In the genomic region with DNA sequence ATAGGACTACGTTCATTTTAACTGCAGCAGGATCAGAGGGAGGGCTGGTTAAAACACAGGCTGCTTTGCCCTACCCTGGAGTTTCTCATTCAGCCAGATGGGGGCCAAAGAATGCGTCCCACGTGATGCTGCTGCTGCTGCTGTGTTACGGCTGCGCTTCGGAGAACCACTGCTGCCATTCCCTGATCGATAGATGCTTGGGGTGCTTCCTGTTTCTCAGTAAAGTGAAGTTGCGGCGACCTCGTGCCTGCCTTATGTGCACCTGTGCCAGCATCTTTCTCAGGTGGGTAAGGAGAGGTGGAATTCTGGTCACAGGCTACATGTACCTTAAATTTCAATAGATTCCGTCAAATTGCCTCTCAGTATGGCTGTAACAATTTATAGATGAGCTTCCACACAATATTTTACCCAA, we compare ENCODE assay signal across 8 cellular contexts. TPM values are rescaled to one million over a fixed set of nuclear protein-coding genes. Genes with fewer than 3 reads are reported as not detected.
A peak's percentile ranks its signal among the peaks of the same experiment; 100 is the strongest.
DNase-seq lines count a peak whose midpoint lies in the region; ATAC-seq and TF ChIP-seq lines count a peak whose summit lies in the region.

No MANE protein-coding gene starts in this region.

- H3K4me1 Mint-ChIP-seq in GM23338: peaks cover 37% of the 10 kb centered on the region

- H3K27ac Mint-ChIP-seq in GM23338: peak overlapping the region; percentile 89; the same call in 1 of the 2 replicates

- H3K27me3 Mint-ChIP-seq in GM23338 (ENCODE audit: insufficient read depth, low read depth, poor library complexity): peaks cover 9% of the 10 kb centered on the region

- H3K4me3 ChIP-seq in GM23338: peak overlapping the region; percentile 48

- H3K36me3 Mint-ChIP-seq in GM23338 (ENCODE audit: low read depth): no peaks in the 10 kb centered on the region

- 0 out of 2 replicates have a peak, but pooled peaks cover 5% of the 10 kb centered on the region for H4K20me1 ChIP-seq in GM23338 (replicated peaks; ENCODE audit: insufficient read depth)

- H3K36me3 ChIP-seq in GM23338 (ENCODE audit: insufficient read depth): no peaks in the 10 kb centered on the region

- ATAC-seq in GM23338: peak; percentile 82
- ATAC-seq in left ventricle myocardium superior: peak; percentile 14
- no peak for ATAC-seq in HG03378 (IDR thresholded peaks at IDR 0.05; ENCODE audit: unreplicated experiment)
- ATAC-seq in HG03280 (IDR thresholded peaks at IDR 0.05; ENCODE audit: unreplicated experiment): no peak

- H3K9me3 Mint-ChIP-seq in GM23338: no peaks in the 10 kb centered on the region

- H3K4me1 ChIP-seq in GM23338 (ENCODE audit: insufficient read depth): peaks cover 21% of the 10 kb centered on the region

- TF ChIP-seq CTCF in GM23338 (conservative IDR thresholded peaks at IDR 0.05; ENCODE audit: low read depth in 2 of 2): peak; percentile 17 to 41; a peak in 3 of 4 replicates

- intact Hi-C loops in left ventricle myocardium superior (cut with micrococcal nuclease): loop anchor here (5.0 kb wide), 1 partner anchor 186 kb away; no protein-coding TSS in a partner anchor

- DNase-seq in AG08395 (ENCODE audit: low spot score): peak; percentile 45
- peak; percentile 89 for DNase-seq in GM23338 (ENCODE audit: low spot score)
- peak; percentile 2 for DNase-seq in activated CD8-positive, alpha-beta memory T cell treated with anti-CD3 and anti-CD28 coated beads, Interleukin-2, amount 50 U/mL, for 24 hours (ENCODE audit: extremely low read depth)
- DNase-seq in left ventricle myocardium superior: no peak
- peak; percentile 16 for DNase-seq in stimulated activated CD4-positive, alpha-beta T cell treated with anti-CD3 and anti-CD28 coated beads, Interleukin-4, amount 100 ng/mL, for 1 hour
- DNase-seq in DMS153 treated with DMSO at 0.1 percent for 48 hours (lab: John Stamatoyannopoulos, UW; ENCODE audit: unreplicated experiment): no peak

- peak overlapping the region; percentile 76 for H2AFZ ChIP-seq in GM23338

- H3K4me2 ChIP-seq in GM23338: peak overlapping the region; percentile 74

- H3K79me2 ChIP-seq in GM23338 (replicated peaks; ENCODE audit: insufficient read depth): no peaks in the 10 kb centered on the region

- no peaks in the 10 kb centered on the region for H3K9me2 ChIP-seq in GM23338 (ENCODE audit: insufficient read depth)

- no peaks in the 10 kb centered on the region for H3K27me3 ChIP-seq in GM23338 (ENCODE audit: insufficient read depth)

- peak overlapping the region; percentile 64; the same call in 1 of the 2 replicates for H3K27ac ChIP-seq in GM23338 (ENCODE audit: low read depth)

- H3F3A ChIP-seq in GM23338 (replicated peaks; ENCODE audit: low read depth): 0 out of 2 replicates have a peak, but pooled peaks cover 4% of the 10 kb centered on the region

- peak overlapping the region; percentile 71 for H3K4me3 Mint-ChIP-seq in GM23338

TF ChIP-seq in GM23338, 12 proteins besides CTCF, POLR2A, EP300 and RAD21 (continues in another document):
- TF ChIP-seq, protein P1, sequence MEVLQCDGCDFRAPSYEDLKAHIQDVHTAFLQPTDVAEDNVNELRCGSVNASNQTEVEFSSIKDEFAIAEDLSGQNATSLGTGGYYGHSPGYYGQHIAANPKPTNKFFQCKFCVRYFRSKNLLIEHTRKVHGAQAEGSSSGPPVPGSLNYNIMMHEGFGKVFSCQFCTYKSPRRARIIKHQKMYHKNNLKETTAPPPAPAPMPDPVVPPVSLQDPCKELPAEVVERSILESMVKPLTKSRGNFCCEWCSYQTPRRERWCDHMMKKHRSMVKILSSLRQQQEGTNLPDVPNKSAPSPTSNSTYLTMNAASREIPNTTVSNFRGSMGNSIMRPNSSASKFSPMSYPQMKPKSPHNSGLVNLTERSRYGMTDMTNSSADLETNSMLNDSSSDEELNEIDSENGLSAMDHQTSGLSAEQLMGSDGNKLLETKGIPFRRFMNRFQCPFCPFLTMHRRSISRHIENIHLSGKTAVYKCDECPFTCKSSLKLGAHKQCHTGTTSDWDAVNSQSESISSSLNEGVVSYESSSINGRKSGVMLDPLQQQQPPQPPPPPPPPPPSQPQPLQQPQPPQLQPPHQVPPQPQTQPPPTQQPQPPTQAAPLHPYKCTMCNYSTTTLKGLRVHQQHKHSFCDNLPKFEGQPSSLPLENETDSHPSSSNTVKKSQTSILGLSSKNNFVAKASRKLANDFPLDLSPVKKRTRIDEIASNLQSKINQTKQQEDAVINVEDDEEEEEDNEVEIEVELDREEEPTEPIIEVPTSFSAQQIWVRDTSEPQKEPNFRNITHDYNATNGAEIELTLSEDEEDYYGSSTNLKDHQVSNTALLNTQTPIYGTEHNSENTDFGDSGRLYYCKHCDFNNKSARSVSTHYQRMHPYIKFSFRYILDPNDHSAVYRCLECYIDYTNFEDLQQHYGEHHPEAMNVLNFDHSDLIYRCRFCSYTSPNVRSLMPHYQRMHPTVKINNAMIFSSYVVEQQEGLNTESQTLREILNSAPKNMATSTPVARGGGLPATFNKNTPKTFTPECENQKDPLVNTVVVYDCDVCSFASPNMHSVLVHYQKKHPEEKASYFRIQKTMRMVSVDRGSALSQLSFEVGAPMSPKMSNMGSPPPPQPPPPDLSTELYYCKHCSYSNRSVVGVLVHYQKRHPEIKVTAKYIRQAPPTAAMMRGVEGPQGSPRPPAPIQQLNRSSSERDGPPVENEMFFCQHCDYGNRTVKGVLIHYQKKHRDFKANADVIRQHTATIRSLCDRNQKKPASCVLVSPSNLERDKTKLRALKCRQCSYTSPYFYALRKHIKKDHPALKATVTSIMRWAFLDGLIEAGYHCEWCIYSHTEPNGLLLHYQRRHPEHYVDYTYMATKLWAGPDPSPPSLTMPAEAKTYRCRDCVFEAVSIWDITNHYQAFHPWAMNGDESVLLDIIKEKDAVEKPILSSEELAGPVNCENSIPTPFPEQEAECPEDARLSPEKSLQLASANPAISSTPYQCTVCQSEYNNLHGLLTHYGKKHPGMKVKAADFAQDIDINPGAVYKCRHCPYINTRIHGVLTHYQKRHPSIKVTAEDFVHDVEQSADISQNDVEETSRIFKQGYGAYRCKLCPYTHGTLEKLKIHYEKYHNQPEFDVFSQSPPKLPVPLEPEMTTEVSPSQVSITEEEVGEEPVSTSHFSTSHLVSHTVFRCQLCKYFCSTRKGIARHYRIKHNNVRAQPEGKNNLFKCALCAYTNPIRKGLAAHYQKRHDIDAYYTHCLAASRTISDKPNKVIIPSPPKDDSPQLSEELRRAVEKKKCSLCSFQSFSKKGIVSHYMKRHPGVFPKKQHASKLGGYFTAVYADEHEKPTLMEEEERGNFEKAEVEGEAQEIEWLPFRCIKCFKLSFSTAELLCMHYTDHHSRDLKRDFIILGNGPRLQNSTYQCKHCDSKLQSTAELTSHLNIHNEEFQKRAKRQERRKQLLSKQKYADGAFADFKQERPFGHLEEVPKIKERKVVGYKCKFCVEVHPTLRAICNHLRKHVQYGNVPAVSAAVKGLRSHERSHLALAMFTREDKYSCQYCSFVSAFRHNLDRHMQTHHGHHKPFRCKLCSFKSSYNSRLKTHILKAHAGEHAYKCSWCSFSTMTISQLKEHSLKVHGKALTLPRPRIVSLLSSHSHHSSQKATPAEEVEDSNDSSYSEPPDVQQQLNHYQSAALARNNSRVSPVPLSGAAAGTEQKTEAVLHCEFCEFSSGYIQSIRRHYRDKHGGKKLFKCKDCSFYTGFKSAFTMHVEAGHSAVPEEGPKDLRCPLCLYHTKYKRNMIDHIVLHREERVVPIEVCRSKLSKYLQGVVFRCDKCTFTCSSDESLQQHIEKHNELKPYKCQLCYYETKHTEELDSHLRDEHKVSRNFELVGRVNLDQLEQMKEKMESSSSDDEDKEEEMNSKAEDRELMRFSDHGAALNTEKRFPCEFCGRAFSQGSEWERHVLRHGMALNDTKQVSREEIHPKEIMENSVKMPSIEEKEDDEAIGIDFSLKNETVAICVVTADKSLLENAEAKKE (CRISPR knock-in tag; IDR thresholded peaks at IDR 0.05): no peak
- TF ChIP-seq, protein P2, sequence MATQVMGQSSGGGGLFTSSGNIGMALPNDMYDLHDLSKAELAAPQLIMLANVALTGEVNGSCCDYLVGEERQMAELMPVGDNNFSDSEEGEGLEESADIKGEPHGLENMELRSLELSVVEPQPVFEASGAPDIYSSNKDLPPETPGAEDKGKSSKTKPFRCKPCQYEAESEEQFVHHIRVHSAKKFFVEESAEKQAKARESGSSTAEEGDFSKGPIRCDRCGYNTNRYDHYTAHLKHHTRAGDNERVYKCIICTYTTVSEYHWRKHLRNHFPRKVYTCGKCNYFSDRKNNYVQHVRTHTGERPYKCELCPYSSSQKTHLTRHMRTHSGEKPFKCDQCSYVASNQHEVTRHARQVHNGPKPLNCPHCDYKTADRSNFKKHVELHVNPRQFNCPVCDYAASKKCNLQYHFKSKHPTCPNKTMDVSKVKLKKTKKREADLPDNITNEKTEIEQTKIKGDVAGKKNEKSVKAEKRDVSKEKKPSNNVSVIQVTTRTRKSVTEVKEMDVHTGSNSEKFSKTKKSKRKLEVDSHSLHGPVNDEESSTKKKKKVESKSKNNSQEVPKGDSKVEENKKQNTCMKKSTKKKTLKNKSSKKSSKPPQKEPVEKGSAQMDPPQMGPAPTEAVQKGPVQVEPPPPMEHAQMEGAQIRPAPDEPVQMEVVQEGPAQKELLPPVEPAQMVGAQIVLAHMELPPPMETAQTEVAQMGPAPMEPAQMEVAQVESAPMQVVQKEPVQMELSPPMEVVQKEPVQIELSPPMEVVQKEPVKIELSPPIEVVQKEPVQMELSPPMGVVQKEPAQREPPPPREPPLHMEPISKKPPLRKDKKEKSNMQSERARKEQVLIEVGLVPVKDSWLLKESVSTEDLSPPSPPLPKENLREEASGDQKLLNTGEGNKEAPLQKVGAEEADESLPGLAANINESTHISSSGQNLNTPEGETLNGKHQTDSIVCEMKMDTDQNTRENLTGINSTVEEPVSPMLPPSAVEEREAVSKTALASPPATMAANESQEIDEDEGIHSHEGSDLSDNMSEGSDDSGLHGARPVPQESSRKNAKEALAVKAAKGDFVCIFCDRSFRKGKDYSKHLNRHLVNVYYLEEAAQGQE (IDR thresholded peaks at IDR 0.05; ENCODE audit: unreplicated experiment): no peak
- TF ChIP-seq EZH2phosphoT487 (IDR thresholded peaks at IDR 0.05; ENCODE audit: unreplicated experiment) (no peak), POLR2AphosphoS5 (IDR thresholded peaks at IDR 0.05; ENCODE audit: low read depth) (no peak), EZH2 (IDR thresholded peaks at IDR 0.05; ENCODE audit: low read depth, unreplicated experiment) (no peak)
- TF ChIP-seq, protein P3, sequence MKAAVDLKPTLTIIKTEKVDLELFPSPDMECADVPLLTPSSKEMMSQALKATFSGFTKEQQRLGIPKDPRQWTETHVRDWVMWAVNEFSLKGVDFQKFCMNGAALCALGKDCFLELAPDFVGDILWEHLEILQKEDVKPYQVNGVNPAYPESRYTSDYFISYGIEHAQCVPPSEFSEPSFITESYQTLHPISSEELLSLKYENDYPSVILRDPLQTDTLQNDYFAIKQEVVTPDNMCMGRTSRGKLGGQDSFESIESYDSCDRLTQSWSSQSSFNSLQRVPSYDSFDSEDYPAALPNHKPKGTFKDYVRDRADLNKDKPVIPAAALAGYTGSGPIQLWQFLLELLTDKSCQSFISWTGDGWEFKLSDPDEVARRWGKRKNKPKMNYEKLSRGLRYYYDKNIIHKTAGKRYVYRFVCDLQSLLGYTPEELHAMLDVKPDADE (IDR thresholded peaks at IDR 0.05): no peak

RNA-seq across cellular contexts. Expression of a gene that starts 24.7 kb away (rescaled TPM):
- 0.47 and 1.8 TPM in 2 replicates for total RNA-seq in GM23338 (2014; rRNA removed; shearing (Covaris generic))
- polyA plus RNA-seq in GM23338 (2016; fragmentation: Nextera tagmentation; extraction: Ambion mirVana): 1.8 and 2.4 TPM in 2 replicates
- 43.9 TPM for total RNA-seq in left ventricle myocardium superior

Comparison
In these comparisons a context has a peak if more than half of its experiments do, and no peak if none do; other contexts are left out.
1. DNase-seq: peak in AG08395 (single experiment), GM23338 (single experiment), activated CD8-positive, alpha-beta memory T cell treated with anti-CD3 and anti-CD28 coated beads, Interleukin-2, amount 50 U/mL, for 24 hours (single experiment) and stimulated activated CD4-positive, alpha-beta T cell treated with anti-CD3 and anti-CD28 coated beads, Interleukin-4, amount 100 ng/mL, for 1 hour (single experiment); none in left ventricle myocardium superior (single experiment) and DMS153 treated with DMSO at 0.1 percent for 48 hours (single experiment).
2. ATAC-seq: peak in GM23338 (single experiment) and left ventricle myocardium superior (single experiment); none in HG03378 (single experiment) and HG03280 (single experiment).
3. RNA of a gene that starts 24.7 kb away (total RNA-seq): 43.9 TPM in left ventricle myocardium superior (single experiment); 0.47 to 1.8 TPM in GM23338; every median in the first group is over 10 times any median in the second.